8 cellular contexts compared by ENCODE assay signal in the genomic region with DNA sequence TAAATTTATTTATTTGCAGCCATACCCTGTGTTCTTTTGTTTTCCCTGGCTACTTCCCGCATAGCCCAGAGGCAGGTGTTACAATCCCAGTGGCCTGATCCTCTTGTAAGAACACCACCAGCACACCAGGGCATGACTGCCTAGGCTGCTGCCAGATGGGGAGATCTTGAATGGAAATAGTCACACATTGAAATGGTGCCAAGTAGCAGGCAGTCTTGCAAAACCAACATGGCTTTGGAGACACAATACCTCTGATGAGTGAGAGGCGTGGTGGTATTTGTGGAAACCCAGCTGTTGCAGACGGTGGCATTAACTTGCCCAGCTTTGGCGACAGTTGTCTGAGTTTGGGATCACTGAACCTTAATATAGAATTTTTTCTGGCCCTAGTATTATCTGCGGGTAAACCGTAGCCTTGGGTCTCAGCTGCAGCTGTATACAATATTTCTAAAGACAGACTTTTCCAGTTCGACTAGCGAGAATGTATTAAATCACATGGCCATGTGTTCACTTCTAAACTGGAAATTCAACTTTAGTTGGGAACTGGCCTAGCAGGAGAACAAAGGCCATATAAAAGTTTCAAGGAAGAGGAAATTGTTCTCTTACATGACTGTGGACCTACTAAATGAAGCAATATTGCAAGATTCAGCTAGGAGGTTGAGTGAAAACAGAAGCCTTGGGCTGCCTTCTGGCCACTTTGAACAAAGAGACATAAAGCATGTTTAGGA.
DNase-seq lines count a peak whose midpoint lies in the region; ATAC-seq and TF ChIP-seq lines count a peak whose summit lies in the region.

No MANE protein-coding gene starts in this region.

- ATAC-seq in lower lobe of right lung (peak; percentile 26 to 43), HG03097 (IDR thresholded peaks at IDR 0.05; ENCODE audit: low FRiP score, unreplicated experiment) (no peak), GM21825 (IDR thresholded peaks at IDR 0.05; ENCODE audit: unreplicated experiment) (no peak)

- DNase-seq in DMS153 treated with DMSO at 0.1 percent for 48 hours (lab: John Stamatoyannopoulos, UW; ENCODE audit: unreplicated experiment), result peak; percentile 90
- peak; percentile 80 for DNase-seq in NCI-H187 treated with DMSO at 0.1 percent for 48 hours (lab: John Stamatoyannopoulos, UW)
- DNase-seq in amniotic epithelial cell (ENCODE audit: low read depth), result peak; percentile 63
- DNase-seq in lower lobe of right lung, result no peak
- DNase-seq in G401 (ENCODE audit: low spot score), result no peak
- no peak for DNase-seq in amygdala (lab: John Stamatoyannopoulos, UW)

- in situ Hi-C loops in G401 (cut with HindIII; ENCODE audit: low sequenced_read_pairs), result no loop called here

- H3K36me3 ChIP-seq in lower lobe of right lung, result no peaks in the 10 kb centered on the region

- intact Hi-C loops in lower lobe of right lung (cut with DNase I), result no loop called here

- no peaks in the 10 kb centered on the region for H3K9me3 ChIP-seq in lower lobe of right lung

- no peaks in the 10 kb centered on the region for H3K27me3 ChIP-seq in lower lobe of right lung (ENCODE audit: low read depth)

- H3K4me3 ChIP-seq in lower lobe of right lung, result no peak overlapping the region

- H3K27ac ChIP-seq in lower lobe of right lung, result no peak overlapping the region

- H3K4me1 ChIP-seq in lower lobe of right lung, result no peaks in the 10 kb centered on the region

- no peak for TF ChIP-seq CTCF in lower lobe of right lung (IDR thresholded peaks at IDR 0.05)

Comparison
In these comparisons a context has a peak if more than half of its experiments do, and no peak if none do; other contexts are left out.
1. DNase-seq: peak in DMS153 treated with DMSO at 0.1 percent for 48 hours (single experiment), NCI-H187 treated with DMSO at 0.1 percent for 48 hours (single experiment) and amniotic epithelial cell (single experiment); none in lower lobe of right lung (single experiment), G401 (single experiment) and amygdala (0 of 56).
2. ATAC-seq: peak in lower lobe of right lung (2 of 2); none in HG03097 (single experiment) and GM21825 (single experiment).